Comparison of ENCODE assay signal across 13 cellular contexts in genomic region chr12:93223440-93224426, GRCh38.
DNase-seq lines count a peak whose midpoint lies in the region; ATAC-seq and TF ChIP-seq lines count a peak whose summit lies in the region.
"Had no signal": no experiment of that assay in that cellular context is flagged by ENCODE, and none has a peak within 500 bp of the region (broad histone marks: within the 10 kb centered on the region; RNA-seq: fewer than 3 reads in every experiment).

No MANE protein-coding gene starts in this region.

- peaks cover 30% of the 10 kb centered on the region for H3K4me1 Mint-ChIP-seq in nephron progenitor cell
- no peaks in the 10 kb centered on the region for H3K4me1 Mint-ChIP-seq in natural killer cell treated with Interleukin-12 subunit alpha and Interleukin-12 subunit beta and Interleukin-15 and Interleukin-18, amount 100 ng/mL, for 72 hours (ENCODE audit: low read depth in 2 of 2)

- H3K4me3 ChIP-seq in cardiac fibroblast (replicated peaks in 1 of 2; ENCODE audit: low read depth in 2 of 2, low read length in 2 of 2): no peak overlapping the region
- H3K4me3 ChIP-seq: gastrocnemius medialis, spleen had no signal

- DNase-seq in HCEC 1CT (peak; percentile 27), NCI-H2029 treated with DMSO at 0.1 percent for 48 hours (lab: John Stamatoyannopoulos, UW) (peak; percentile 44), cardiac fibroblast (ENCODE audit: low read depth in 2 of 2) (peak; percentile 71 to 77), nephron progenitor cell (no peak)
- DNase-seq in natural killer cell treated with Interleukin-12 subunit alpha and Interleukin-12 subunit beta and Interleukin-15 and Interleukin-18, amount 100 ng/mL, for 72 hours (ENCODE audit: low spot score): no peak
- DNase-seq: DND-41; gastrocnemius medialis; NCI-H524 treated with DMSO at 0.1 percent for 48 hours; spleen; stimulated activated naive CD8-positive, alpha-beta T cell treated with anti-CD3 and anti-CD28 coated beads, Interleukin-15, Interleukin-2, amounts not matched to agents 100 U/mL and 50 U/mL, for 24 hours had no signal

- TF ChIP-seq CTCF in cardiac fibroblast (IDR thresholded peaks at IDR 0.05; ENCODE audit: low read depth, low read length): no peak
- TF ChIP-seq CTCF in nephron progenitor cell (IDR thresholded peaks at IDR 0.05): no peak

- H3K27ac Mint-ChIP-seq in nephron progenitor cell: peak overlapping the region; percentile 89
- H3K27ac Mint-ChIP-seq in natural killer cell treated with Interleukin-12 subunit alpha and Interleukin-12 subunit beta and Interleukin-15 and Interleukin-18, amount 100 ng/mL, for 72 hours: no peak overlapping the region
- H3K27ac Mint-ChIP-seq: T-helper 1 cell treated with Interleukin-12 subunit alpha and Interleukin-12 subunit beta and Interleukin-4 antibody, amounts not matched to agents 30 μg/mL and 1 μg/mL, for 36 hours had no signal

- H3K9me3 Mint-ChIP-seq in nephron progenitor cell: peaks cover 20% of the 10 kb centered on the region
- peaks cover 6% of the 10 kb centered on the region for H3K9me3 Mint-ChIP-seq in natural killer cell treated with Interleukin-12 subunit alpha and Interleukin-12 subunit beta and Interleukin-15 and Interleukin-18, amount 100 ng/mL, for 72 hours

- peaks cover 17% of the 10 kb centered on the region for H3K36me3 Mint-ChIP-seq in nephron progenitor cell (ENCODE audit: low read depth)
- no peaks in the 10 kb centered on the region for H3K36me3 Mint-ChIP-seq in natural killer cell treated with Interleukin-12 subunit alpha and Interleukin-12 subunit beta and Interleukin-15 and Interleukin-18, amount 100 ng/mL, for 72 hours

- H3K4me3 Mint-ChIP-seq in nephron progenitor cell: no peak overlapping the region
- H3K4me3 Mint-ChIP-seq in natural killer cell treated with Interleukin-12 subunit alpha and Interleukin-12 subunit beta and Interleukin-15 and Interleukin-18, amount 100 ng/mL, for 72 hours: no peak overlapping the region
- H3K4me3 Mint-ChIP-seq: T-helper 1 cell treated with Interleukin-12 subunit alpha and Interleukin-12 subunit beta and Interleukin-4 antibody, amounts not matched to agents 30 μg/mL and 1 μg/mL, for 36 hours had no signal

- no peak for ATAC-seq in natural killer cell treated with Interleukin-12 subunit alpha and Interleukin-12 subunit beta and Interleukin-15 and Interleukin-18, amount 100 ng/mL, for 72 hours
- no peak for ATAC-seq in HG03025 (IDR thresholded peaks at IDR 0.05; ENCODE audit: low FRiP score, unreplicated experiment)
- no peak for ATAC-seq in activated CD4-positive, CD25-positive, alpha-beta regulatory T cell treated with anti-CD3 and anti-CD28 coated beads, Interleukin-2, amount 50 U/mL, for 24 hours
- ATAC-seq: gastrocnemius medialis; stimulated activated naive CD8-positive, alpha-beta T cell treated with anti-CD3 and anti-CD28 coated beads, Interleukin-15, Interleukin-2, amounts not matched to agents 100 U/mL and 50 U/mL, for 24 hours had no signal

- H3K27me3 Mint-ChIP-seq in nephron progenitor cell (ENCODE audit: low read depth, poor library complexity): no peaks in the 10 kb centered on the region
- peaks cover 9 to 11% of the 10 kb centered on the region in 2 donors for H3K27me3 Mint-ChIP-seq in natural killer cell treated with Interleukin-12 subunit alpha and Interleukin-12 subunit beta and Interleukin-15 and Interleukin-18, amount 100 ng/mL, for 72 hours

Comparison
In these comparisons a context has a peak if more than half of its experiments do, and no peak if none do; other contexts are left out.
1. DNase-seq: peak in HCEC 1CT (single experiment), NCI-H2029 treated with DMSO at 0.1 percent for 48 hours (single experiment) and cardiac fibroblast (2 of 2); none in nephron progenitor cell (single experiment) and natural killer cell treated with Interleukin-12 subunit alpha and Interleukin-12 subunit beta and Interleukin-15 and Interleukin-18, amount 100 ng/mL, for 72 hours (single experiment).